27 cellular contexts compared by ENCODE assay signal in the genomic region with DNA sequence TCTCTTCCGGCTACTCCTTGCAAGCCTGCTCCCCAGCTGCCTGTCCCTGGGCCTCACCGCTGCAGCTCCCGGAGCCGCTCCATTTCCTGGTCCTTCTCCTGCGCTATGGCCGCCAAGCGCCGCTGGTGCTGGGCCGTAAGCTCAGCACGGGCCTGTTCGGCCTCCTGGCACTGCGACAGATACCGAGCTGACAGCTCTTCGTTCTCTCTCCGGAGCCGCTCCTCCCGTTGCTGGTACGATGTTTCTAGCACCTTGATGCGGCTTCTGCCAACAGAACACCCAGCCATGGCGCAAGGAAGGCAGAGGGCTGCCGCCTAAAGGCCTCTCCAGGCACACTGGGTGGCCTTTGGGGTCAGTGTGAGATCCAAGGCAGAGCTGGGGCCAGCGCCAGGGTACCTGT.
"Had no signal": no experiment of that assay in that cellular context is flagged by ENCODE, and none has a peak within 500 bp of the region (broad histone marks: within the 10 kb centered on the region; RNA-seq: fewer than 3 reads in every experiment).

No MANE protein-coding gene starts in this region.

- H3K27ac ChIP-seq: coronary artery, esophagus muscularis mucosa, foreskin keratinocyte, gastroesophageal sphincter, heart right ventricle, neutrophil, pancreas, suprapubic skin, transverse colon, upper lobe of right lung, uterus had no signal

- ATAC-seq: foreskin keratinocyte; gastroesophageal sphincter; heart right ventricle; left colon; natural killer cell; pancreas; sciatic nerve; stimulated activated naive CD8-positive, alpha-beta T cell treated with anti-CD3 and anti-CD28 coated beads, Interleukin-15, amount 100 ng/mL, for 72 hours had no signal

- FAIRE-seq: endothelial cell of umbilical vein, islet of Langerhans, pancreas had no signal

- H3K4me2 ChIP-seq: smooth muscle cell had no signal

- DNase-seq: dermis blood vessel endothelial cell; effector memory CD4-positive, alpha-beta T cell; foreskin keratinocyte; heart right ventricle; hippocampal formation; left colon; natural killer cell; stimulated activated CD4-positive, alpha-beta T cell treated with anti-CD3 and anti-CD28 coated beads, Interleukin-12 subunit alpha, Interleukin-12 subunit beta, amount 100 ng/mL, for 4 hours; stimulated activated CD4-positive, alpha-beta T cell treated with anti-CD3 and anti-CD28 coated beads, Interleukin-1b, Interleukin-23, amount 100 ng/mL, for 48 hours; stimulated activated CD4-positive, alpha-beta T cell treated with anti-CD3 and anti-CD28 coated beads, Interleukin-4, amount 100 ng/mL, for 1 hour; stimulated activated CD8-positive, alpha-beta memory T cell treated with anti-CD3 and anti-CD28 coated beads, Interleukin-4, amount 100 ng/mL, for 48 hours; stimulated activated naive CD4-positive, alpha-beta T cell; stimulated activated naive CD8-positive, alpha-beta T cell treated with anti-CD3 and anti-CD28 coated beads, Interleukin-15, amount 100 ng/mL, for 72 hours; transverse colon; upper lobe of right lung; uterus had no signal

- H3K36me3 ChIP-seq: neutrophil, pancreas, transverse colon, upper lobe of right lung, uterus had no signal

- H3K4me3 ChIP-seq: coronary artery, esophagus muscularis mucosa, gastroesophageal sphincter, heart right ventricle, lung, pancreas, smooth muscle cell, suprapubic skin, transverse colon, upper lobe of right lung, uterus had no signal

- H3K9me3 ChIP-seq: esophagus muscularis mucosa, gastroesophageal sphincter, heart right ventricle, neutrophil, pancreas, suprapubic skin, transverse colon, upper lobe of right lung, uterus had no signal

- H3K27me3 ChIP-seq: esophagus muscularis mucosa, foreskin keratinocyte, gastroesophageal sphincter, heart right ventricle, neutrophil, pancreas, suprapubic skin, transverse colon, upper lobe of right lung, uterus had no signal

- H3K4me1 ChIP-seq: esophagus muscularis mucosa, foreskin keratinocyte, gastroesophageal sphincter, pancreas, upper lobe of right lung, uterus had no signal
